ENCODE assay signal across 20 cellular contexts in genomic region chrX:117511379-117511778, GRCh38.
DNase-seq lines count a peak whose midpoint lies in the region; ATAC-seq, FAIRE-seq and TF ChIP-seq lines count a peak whose summit lies in the region.
"Had no signal": no experiment of that assay in that cellular context is flagged by ENCODE, and none has a peak within 500 bp of the region (broad histone marks: within the 10 kb centered on the region; RNA-seq: fewer than 3 reads in every experiment).

No MANE protein-coding gene starts in this region.

- H3K27ac ChIP-seq in A549 (no peak overlapping the region), astrocyte (ENCODE audit: low read depth, low read length) (no peak overlapping the region)
- H3K27ac ChIP-seq: BLaER1, GM23248 had no signal

- H3K79me2 ChIP-seq in astrocyte (ENCODE audit: insufficient read depth, low read length) = no peaks in the 10 kb centered on the region

- DNase-seq in A549 (ENCODE audit: low read depth in 1 of 2, low spot score in 1 of 2) = no peak
- peak; percentile 3 for DNase-seq in COR-L47 (lab: John Stamatoyannopoulos, UW)
- no peak for DNase-seq in astrocyte (ENCODE audit: low read depth)
- no peak for DNase-seq in left lobe of liver (ENCODE audit: low spot score)
- DNase-seq in NCI-H526 (lab: John Stamatoyannopoulos, UW) = no peak
- DNase-seq in AG20443 (ENCODE audit: low spot score) = no peak
- DNase-seq: Calu3; CD4-positive, alpha-beta memory T cell; DMS79 treated with DMSO at 0.1 percent for 48 hours; GM23248; HCEC 1CT; KBM-7 had no signal

- H4K20me1 ChIP-seq in astrocyte (ENCODE audit: insufficient read depth, low read length) = no peaks in the 10 kb centered on the region
- H4K20me1 ChIP-seq: BLaER1 had no signal

- H3K9me3 ChIP-seq in A549 (no peaks in the 10 kb centered on the region), astrocyte (ENCODE audit: insufficient read depth, low read depth, low read length) (no peaks in the 10 kb centered on the region)
- H3K9me3 ChIP-seq: BLaER1 had no signal

- H3K27ac Mint-ChIP-seq in astrocyte (ENCODE audit: unreplicated experiment) = no peak overlapping the region
- H3K27ac Mint-ChIP-seq: CD14-positive monocyte; CD4-positive, alpha-beta memory T cell; IgD-negative memory B cell had no signal

- CTCF ChIA-PET in A549 (lab: Yijun Ruan, JAX) = no interaction called here

- no peaks in the 10 kb centered on the region for H3K9me3 Mint-ChIP-seq in astrocyte (ENCODE audit: unreplicated experiment)

- H3K4me1 Mint-ChIP-seq in astrocyte (ENCODE audit: low read depth, unreplicated experiment) = no peaks in the 10 kb centered on the region
- H3K4me1 Mint-ChIP-seq: CD14-positive monocyte; CD4-positive, alpha-beta memory T cell; IgD-negative memory B cell had no signal

- H3K4me1 ChIP-seq in A549 (no peaks in the 10 kb centered on the region), astrocyte (ENCODE audit: insufficient read depth, low read length) (no peaks in the 10 kb centered on the region)

- H3K36me3 ChIP-seq in astrocyte (ENCODE audit: insufficient read depth, low read length) = no peaks in the 10 kb centered on the region
- H3K36me3 ChIP-seq: BLaER1 had no signal

- ATAC-seq in A549 (no peak), left lobe of liver (peak; percentile 53), HG03354 (IDR thresholded peaks at IDR 0.05; ENCODE audit: poor library complexity, severe bottlenecking, unreplicated experiment) (no peak)
- ATAC-seq: GM12878 had no signal

- TF ChIP-seq RAD21 in A549 (conservative IDR thresholded peaks at IDR 0.05 in 1 of 2, IDR thresholded peaks at IDR 0.05 in 1 of 2) = no peak

- H3K36me3 Mint-ChIP-seq in astrocyte (ENCODE audit: low read depth, unreplicated experiment) = no peaks in the 10 kb centered on the region
- H3K36me3 Mint-ChIP-seq: CD14-positive monocyte; CD4-positive, alpha-beta memory T cell; IgD-negative memory B cell had no signal

- H3K4me3 Mint-ChIP-seq in astrocyte (ENCODE audit: unreplicated experiment) = no peak overlapping the region
- H3K4me3 Mint-ChIP-seq: CD14-positive monocyte; CD4-positive, alpha-beta memory T cell; IgD-negative memory B cell had no signal

- no peaks in the 10 kb centered on the region for H3K27me3 ChIP-seq in astrocyte (ENCODE audit: insufficient read depth, low read length)
- H3K27me3 ChIP-seq: BLaER1 had no signal

- H3K4me2 ChIP-seq in A549 = no peak overlapping the region
- no peak overlapping the region for H3K4me2 ChIP-seq in astrocyte (ENCODE audit: low read length)
- H3K4me2 ChIP-seq: BLaER1 had no signal

- TF ChIP-seq CTCF in A549 (IDR thresholded peaks at IDR 0.05) (no peak), astrocyte (IDR thresholded peaks at IDR 0.05; ENCODE audit: insufficient read depth, low read depth, low read length) (no peak)

- H3K4me3 ChIP-seq in A549 = no peak overlapping the region
- no peak overlapping the region for H3K4me3 ChIP-seq in astrocyte (ENCODE audit: insufficient read depth, low read depth, low read length)
- H3K4me3 ChIP-seq: BLaER1, GM12878, GM23248 had no signal

- FAIRE-seq in A549 (lab: Jason Lieb, UNC) (peak; percentile 91), astrocyte (lab: Jason Lieb, UNC) (peak; percentile 9)
- FAIRE-seq: A204.1, GM12878, H54, HTR-8/SVneo had no signal

- no peak overlapping the region for H2AFZ ChIP-seq in astrocyte (ENCODE audit: low read depth, low read length)
- H2AFZ ChIP-seq: GM23248 had no signal

- POLR2A ChIA-PET in A549 (lab: Yijun Ruan, JAX) = no interaction called here

- no peak for TF ChIP-seq POLR2A in A549 (IDR thresholded peaks at IDR 0.05; ENCODE audit: low read length)

- H3K9ac ChIP-seq in astrocyte (ENCODE audit: low read length) = no peak overlapping the region
- H3K9ac ChIP-seq: BLaER1, GM23248 had no signal

- no peaks in the 10 kb centered on the region for H3K27me3 Mint-ChIP-seq in astrocyte (ENCODE audit: low read depth, unreplicated experiment)
- H3K27me3 Mint-ChIP-seq: CD4-positive, alpha-beta memory T cell; IgD-negative memory B cell had no signal

- TF ChIP-seq EP300 in A549 (IDR thresholded peaks at IDR 0.05) = no peak

TF ChIP-seq in A549, 52 proteins besides CTCF, POLR2A, EP300 and RAD21:
- TF ChIP-seq PHF8 (IDR thresholded peaks at IDR 0.05; ENCODE audit: borderline replicate concordance, low read depth) = no peak
- no peak for TF ChIP-seq MAX (IDR thresholded peaks at IDR 0.05)
- TF ChIP-seq KDM1A (IDR thresholded peaks at IDR 0.05; ENCODE audit: low read depth) = no peak
- TF ChIP-seq RARB (CRISPR knock-in tag; IDR thresholded peaks at IDR 0.05) = no peak
- TF ChIP-seq HOXB5 (CRISPR knock-in tag; IDR thresholded peaks at IDR 0.05) = no peak
- no peak for TF ChIP-seq CBX8 (IDR thresholded peaks at IDR 0.05)
- no peak for TF ChIP-seq TFCP2L1 (CRISPR knock-in tag; IDR thresholded peaks at IDR 0.05)
- TF ChIP-seq NR3C1 (IDR thresholded peaks at IDR 0.05) = no peak
- TF ChIP-seq HDAC2 (IDR thresholded peaks at IDR 0.05) = no peak
- TF ChIP-seq FOXS1 (CRISPR knock-in tag; IDR thresholded peaks at IDR 0.05) = no peak
- TF ChIP-seq ELK1 (IDR thresholded peaks at IDR 0.05; ENCODE audit: low read depth, low read length) = no peak
- no peak for TF ChIP-seq EHF (CRISPR knock-in tag; IDR thresholded peaks at IDR 0.05)
- TF ChIP-seq HOXA7 (CRISPR knock-in tag; IDR thresholded peaks at IDR 0.05) = no peak
- no peak for TF ChIP-seq ESRRA (IDR thresholded peaks at IDR 0.05; ENCODE audit: borderline replicate concordance, low read length)
- TF ChIP-seq REST (IDR thresholded peaks at IDR 0.05) = no peak
- no peak for TF ChIP-seq USF2 (IDR thresholded peaks at IDR 0.05)
